ENCODE assay signal across 12 cellular contexts in genomic region chr22:46457502-46458488, GRCh38.
A peak's percentile ranks its signal among the peaks of the same experiment; 100 is the strongest.
DNase-seq lines count a peak whose midpoint lies in the region; ATAC-seq and TF ChIP-seq lines count a peak whose summit lies in the region.
"Had no signal": no experiment of that assay in that cellular context is flagged by ENCODE, and none has a peak within 500 bp of the region (broad histone marks: within the 10 kb centered on the region; RNA-seq: fewer than 3 reads in every experiment).

No MANE protein-coding gene starts in this region.

- H2BK120ac ChIP-seq in neuronal stem cell (ENCODE audit: low read depth, low read length): no peak overlapping the region

- peak overlapping the region; percentile 66 for H3K14ac ChIP-seq in neuronal stem cell (ENCODE audit: low read length)

- H3K4me2 ChIP-seq in neuronal stem cell (ENCODE audit: insufficient read depth, low read length, poor library complexity, severe bottlenecking): no peak overlapping the region

- H2BK12ac ChIP-seq in neuronal stem cell (ENCODE audit: low read length): peak overlapping the region; percentile 52

- H3K23ac ChIP-seq in neuronal stem cell (ENCODE audit: low read depth, low read length, poor library complexity): peak overlapping the region; percentile 71

- H3K4me3 ChIP-seq in neuronal stem cell (ENCODE audit: low read length in 2 of 2): no peak overlapping the region

- CTCF ChIA-PET in HEK293T (lab: Yijun Ruan, JAX): no interaction called here

- H3K18ac ChIP-seq in neuronal stem cell (ENCODE audit: low read length): peak overlapping the region; percentile 71

- peaks cover 0 to 15% of the 10 kb centered on the region in 2 donors for H3K36me3 ChIP-seq in neuronal stem cell (replicated peaks in 1 of 2; ENCODE audit: control insufficient read depth in 2 of 2, insufficient read depth in 2 of 2, low read length in 2 of 2)

- H3K27ac ChIP-seq in neuronal stem cell (replicated peaks; ENCODE audit: low read length): no peak overlapping the region

- H3K27me3 ChIP-seq in neuronal stem cell (ENCODE audit: control insufficient read depth in 3 of 3, insufficient read depth in 3 of 3, low read depth in 1 of 3, low read length in 3 of 3): no peaks in the 10 kb centered on the region

- WGBS in neuronal stem cell (ENCODE audit: extremely low coverage in 2 of 2, insufficient read length in 2 of 2, insufficient replicate concordance in 1 of 2), 2 donors: no CpG with 5 or more reads among the region's 34 CpGs

- peaks cover 26 to 29% of the 10 kb centered on the region in 2 donors for H3K4me1 ChIP-seq in neuronal stem cell (ENCODE audit: control insufficient read depth in 2 of 2, insufficient read depth in 1 of 2, low read depth in 1 of 2, low read length in 2 of 2)

- H2BK5ac ChIP-seq in neuronal stem cell (ENCODE audit: low read length): peak overlapping the region; percentile 71

- H3K9me3 ChIP-seq in neuronal stem cell (replicated peaks in 1 of 2; ENCODE audit: control insufficient read depth in 2 of 2, insufficient read depth in 1 of 2, low read depth in 1 of 2, low read length in 2 of 2): no peaks in the 10 kb centered on the region

- POLR2A ChIA-PET in HEK293T (lab: Yijun Ruan, JAX): no interaction called here

- H3K9ac ChIP-seq in neuronal stem cell (ENCODE audit: low read depth, low read length, poor library complexity): no peak overlapping the region

- no peak overlapping the region for H4K91ac ChIP-seq in neuronal stem cell (ENCODE audit: low read depth, low read length, poor library complexity)

- peak overlapping the region; percentile 62 for H2AK5ac ChIP-seq in neuronal stem cell (ENCODE audit: low read depth, low read length)

- H3K79me1 ChIP-seq in neuronal stem cell (ENCODE audit: low read depth, low read length): peaks cover 4% of the 10 kb centered on the region

- H4K8ac ChIP-seq in neuronal stem cell (ENCODE audit: low read depth, low read length): no peak overlapping the region

- no peak overlapping the region for H2AFZ ChIP-seq in neuronal stem cell (ENCODE audit: low read length)

- ATAC-seq in esophagus mucosa (peak; percentile 4), HG03135 (IDR thresholded peaks at IDR 0.05; ENCODE audit: unreplicated experiment) (no peak)
- ATAC-seq: left colon had no signal

- H2BK15ac ChIP-seq in neuronal stem cell (ENCODE audit: low read length): no peak overlapping the region

- peak overlapping the region; percentile 6 for H3K4ac ChIP-seq in neuronal stem cell (ENCODE audit: low read length)

- DNase-seq in EH (ENCODE audit: low read depth): peak; percentile 93
- no peak for DNase-seq in neuronal stem cell (ENCODE audit: low spot score)
- DNase-seq in HEK293T (ENCODE audit: extremely low spot score): no peak
- no peak for DNase-seq in mesenteric fat pad (ENCODE audit: low spot score)
- no peak for DNase-seq in NCI-H748 treated with DMSO at 0.1 percent for 48 hours (lab: John Stamatoyannopoulos, UW)
- DNase-seq: activated CD4-positive, alpha-beta T cell treated with anti-CD3 and anti-CD28 coated beads, Interleukin-2, amount 50 U/mL, for 48 hours; activated naive CD4-positive, alpha-beta T cell; left colon; NCI-H1436 treated with DMSO at 0.1 percent for 48 hours had no signal

TF ChIP-seq in PFSK-1, 5 proteins besides CTCF, POLR2A, EP300 and RAD21:
- TF ChIP-seq FOXP2 (optimal IDR thresholded peaks at IDR 0.05; ENCODE audit: borderline replicate concordance, extremely low read depth, extremely low read length, insufficient read depth) (peak; percentile 15), REST (IDR thresholded peaks at IDR 0.05; ENCODE audit: insufficient read depth in 1 of 2, low read depth in 2 of 2, low read length in 2 of 2) (no peak)
TF ChIP-seq in PFSK-1: peak in this region for 1.

TF ChIP-seq in HEK293T, 16 proteins besides CTCF, POLR2A, EP300 and RAD21:
- TF ChIP-seq BHLHE40 (IDR thresholded peaks at IDR 0.05; ENCODE audit: borderline replicate concordance) (no peak), ARNT (IDR thresholded peaks at IDR 0.05) (no peak), ZNF384 (IDR thresholded peaks at IDR 0.05) (no peak), FOXK2 (IDR thresholded peaks at IDR 0.05) (no peak), FOXM1 (IDR thresholded peaks at IDR 0.05; ENCODE audit: borderline replicate concordance) (no peak), L3MBTL2 (conservative IDR thresholded peaks at IDR 0.05) (no peak), TARDBP (IDR thresholded peaks at IDR 0.05) (no peak), SUZ12 (IDR thresholded peaks at IDR 0.05) (no peak), PKNOX1 (IDR thresholded peaks at IDR 0.05) (no peak), CTBP1 (IDR thresholded peaks at IDR 0.05; ENCODE audit: borderline replicate concordance) (no peak), HDGF (IDR thresholded peaks at IDR 0.05; ENCODE audit: borderline replicate concordance) (no peak), ELF4 (IDR thresholded peaks at IDR 0.05) (no peak), SP1 (IDR thresholded peaks at IDR 0.05) (no peak), FOXA1 (IDR thresholded peaks at IDR 0.05) (no peak), LEF1 (IDR thresholded peaks at IDR 0.05; ENCODE audit: borderline replicate concordance) (no peak), NFRKB (IDR thresholded peaks at IDR 0.05) (no peak)
